26 cellular contexts compared by ENCODE assay signal in the genomic region with DNA sequence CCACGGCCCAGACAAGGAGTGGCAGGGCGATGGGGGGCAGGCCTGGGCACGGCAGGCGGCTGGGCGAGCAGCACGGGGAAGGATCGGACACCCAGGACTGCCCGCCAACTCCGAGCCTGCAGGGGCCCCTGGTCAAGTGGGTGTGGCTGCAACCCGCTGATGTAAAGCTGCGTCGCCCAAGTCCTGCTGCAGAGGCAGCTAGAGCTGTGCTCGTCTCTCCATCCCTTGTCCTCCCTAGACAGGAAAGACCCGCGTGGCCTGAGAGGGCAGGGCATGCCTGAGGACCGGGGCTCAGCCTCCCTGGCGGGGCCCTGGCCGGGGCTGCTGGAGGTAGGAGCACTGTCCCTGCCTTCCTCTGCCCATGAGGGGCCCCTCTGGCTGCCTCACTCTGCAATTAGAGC.
"Had no signal": no experiment of that assay in that cellular context is flagged by ENCODE, and none has a peak within 500 bp of the region (broad histone marks: within the 10 kb centered on the region; RNA-seq: fewer than 3 reads in every experiment).

No MANE protein-coding gene starts in this region.

- H3K27ac ChIP-seq: colonic mucosa, epithelial cell of prostate, gastrocnemius medialis, neural progenitor cell, ovary, psoas muscle, sigmoid colon, suprapubic skin, transverse colon, vagina had no signal

- H3K36me3 Mint-ChIP-seq: memory B cell, neural progenitor cell had no signal

- H3K9me3 Mint-ChIP-seq: dendritic cell treated with granulocyte-macrophage colony-stimulating factor and Interleukin-4, amounts not matched to agents 40 ng/mL and 50 ng/mL, for 4 days; endodermal cell; nephron; neural progenitor cell; stimulated activated naive CD8-positive, alpha-beta T cell treated with anti-CD3 and anti-CD28 coated beads, Interleukin-15, amount 100 ng/mL, for 72 hours had no signal

- H3K4me3 ChIP-seq: colonic mucosa, gastrocnemius medialis, lung, neural progenitor cell, ovary, psoas muscle, sigmoid colon, suprapubic skin, transverse colon, vagina had no signal

- H3K4me3 Mint-ChIP-seq: dendritic cell treated with granulocyte-macrophage colony-stimulating factor and Interleukin-4, amounts not matched to agents 40 ng/mL and 50 ng/mL, for 4 days; endodermal cell; memory B cell; nephron; neural progenitor cell; stimulated activated naive CD8-positive, alpha-beta T cell treated with anti-CD3 and anti-CD28 coated beads, Interleukin-15, amount 100 ng/mL, for 72 hours had no signal

- H3K9me3 ChIP-seq: colonic mucosa, gastrocnemius medialis, ovary, psoas muscle, sigmoid colon, suprapubic skin, transverse colon, vagina had no signal

- DNase-seq: colonic mucosa; effector CD8-positive, alpha-beta T cell; endodermal cell; foreskin fibroblast; gastrocnemius medialis; head of caudate nucleus; nucleus accumbens; ovary; psoas muscle; right cardiac atrium; sigmoid colon; stimulated activated CD4-positive, alpha-beta T cell treated with anti-CD3 and anti-CD28 coated beads, Interleukin-4, amount 100 ng/mL, for 4 hours; stimulated activated naive CD4-positive, alpha-beta T cell; stimulated activated naive CD8-positive, alpha-beta T cell treated with anti-CD3 and anti-CD28 coated beads, Interleukin-15, amount 100 ng/mL, for 72 hours; transverse colon had no signal

- H3K9ac ChIP-seq: neural progenitor cell had no signal

- H3K4me1 Mint-ChIP-seq: endodermal cell; memory B cell; nephron; stimulated activated naive CD8-positive, alpha-beta T cell treated with anti-CD3 and anti-CD28 coated beads, Interleukin-15, amount 100 ng/mL, for 72 hours had no signal

- ATAC-seq: esophagus mucosa; gastrocnemius medialis; left lobe of liver; psoas muscle; stimulated activated naive CD8-positive, alpha-beta T cell treated with anti-CD3 and anti-CD28 coated beads, Interleukin-15, amount 100 ng/mL, for 72 hours had no signal

- H3K4me1 ChIP-seq: colonic mucosa, gastrocnemius medialis, neural progenitor cell, psoas muscle, sigmoid colon, suprapubic skin, transverse colon, vagina had no signal

- FAIRE-seq: keratinocyte had no signal

- H3K27me3 Mint-ChIP-seq: dendritic cell treated with granulocyte-macrophage colony-stimulating factor and Interleukin-4, amounts not matched to agents 40 ng/mL and 50 ng/mL, for 4 days; memory B cell; stimulated activated naive CD8-positive, alpha-beta T cell treated with anti-CD3 and anti-CD28 coated beads, Interleukin-15, amount 100 ng/mL, for 72 hours had no signal

- H3K27ac Mint-ChIP-seq: dendritic cell treated with granulocyte-macrophage colony-stimulating factor and Interleukin-4, amounts not matched to agents 40 ng/mL and 50 ng/mL, for 4 days; endodermal cell; memory B cell; nephron; neural progenitor cell had no signal

- H3K36me3 ChIP-seq: colonic mucosa, gastrocnemius medialis, neural progenitor cell, ovary, sigmoid colon, suprapubic skin, transverse colon, vagina had no signal
